Comparison of ENCODE assay signal across 1 cellular context in genomic region chr22:19375435-19375834, GRCh38.
A peak's percentile ranks its signal among the peaks of the same experiment; 100 is the strongest.
TF ChIP-seq lines count a peak whose summit lies in the region.

No MANE protein-coding gene starts in this region.

TF ChIP-seq in K562, 482 proteins besides CTCF, POLR2A, EP300 and RAD21 (continued from another document):
- TF ChIP-seq ZNF407 (IDR thresholded peaks at IDR 0.05; ENCODE audit: low read depth): no peak
- TF ChIP-seq ZNF232 (CRISPR knock-in tag; IDR thresholded peaks at IDR 0.05): no peak
- TF ChIP-seq HBP1 (CRISPR knock-in tag; IDR thresholded peaks at IDR 0.05): no peak
- TF ChIP-seq E2F5 (CRISPR knock-in tag; IDR thresholded peaks at IDR 0.05): no peak
- no peak for TF ChIP-seq ZNF3 (CRISPR knock-in tag; IDR thresholded peaks at IDR 0.05)
- TF ChIP-seq ZSCAN29 (IDR thresholded peaks at IDR 0.05): no peak
- TF ChIP-seq NR4A1 (CRISPR knock-in tag; IDR thresholded peaks at IDR 0.05): no peak
- TF ChIP-seq NR4A1 (tag; IDR thresholded peaks at IDR 0.05): no peak
- no peak for TF ChIP-seq NRF1 (conservative IDR thresholded peaks at IDR 0.05 in 1 of 2, IDR thresholded peaks at IDR 0.05 in 1 of 2)
- TF ChIP-seq RERE (CRISPR knock-in tag; IDR thresholded peaks at IDR 0.05; ENCODE audit: borderline replicate concordance): peak; percentile 79; the same call in 1 of the 2 replicates
- peak; percentile 67 for TF ChIP-seq SNRNP70 (optimal IDR thresholded peaks at IDR 0.05; ENCODE audit: low read depth, low read length)
- TF ChIP-seq RCOR1 (IDR thresholded peaks at IDR 0.05; ENCODE audit: borderline replicate concordance in 1 of 2, low read depth in 2 of 2, low read length in 2 of 2): no peak
- TF ChIP-seq SPI1 (IDR thresholded peaks at IDR 0.05; ENCODE audit: borderline replicate concordance, low read depth, low read length): no peak
- no peak; the same call in 1 of the 2 replicates for TF ChIP-seq ZNF121 (CRISPR knock-in tag; conservative IDR thresholded peaks at IDR 0.05)
- peak; percentile 72 for TF ChIP-seq RBM39 (optimal IDR thresholded peaks at IDR 0.05; ENCODE audit: low read depth, low read length)
- TF ChIP-seq MCM5 (IDR thresholded peaks at IDR 0.05; ENCODE audit: low read depth): no peak
- TF ChIP-seq PRDM10 (IDR thresholded peaks at IDR 0.05; ENCODE audit: partially characterized antibody): no peak
- no peak for TF ChIP-seq NR1H2 (CRISPR knock-in tag; IDR thresholded peaks at IDR 0.05)
- TF ChIP-seq ZEB2 (IDR thresholded peaks at IDR 0.05): no peak
- no peak for TF ChIP-seq KDM1A (IDR thresholded peaks at IDR 0.05)
- TF ChIP-seq MYBL2 (IDR thresholded peaks at IDR 0.05; ENCODE audit: low read depth): no peak
- TF ChIP-seq MYBL2 (CRISPR knock-in tag; IDR thresholded peaks at IDR 0.05; ENCODE audit: borderline replicate concordance): 0 out of 2 replicates have a peak, but pooled peaks have one; percentile 28
- TF ChIP-seq TCF7 (IDR thresholded peaks at IDR 0.05; ENCODE audit: borderline replicate concordance): no peak
- no peak for TF ChIP-seq ETV5 (CRISPR knock-in tag; IDR thresholded peaks at IDR 0.05; ENCODE audit: low read depth)
- no peak for TF ChIP-seq USF2 (CRISPR knock-in tag; IDR thresholded peaks at IDR 0.05)
- no peak for TF ChIP-seq FOSL1 (tag; conservative IDR thresholded peaks at IDR 0.05)
- TF ChIP-seq WHSC1 (IDR thresholded peaks at IDR 0.05; ENCODE audit: low read length): peak; percentile 92
- TF ChIP-seq GTF2B (IDR thresholded peaks at IDR 0.05; ENCODE audit: extremely low read depth, insufficient read length): no peak
